ENCODE assay signal across 6 cellular contexts in the genomic region with DNA sequence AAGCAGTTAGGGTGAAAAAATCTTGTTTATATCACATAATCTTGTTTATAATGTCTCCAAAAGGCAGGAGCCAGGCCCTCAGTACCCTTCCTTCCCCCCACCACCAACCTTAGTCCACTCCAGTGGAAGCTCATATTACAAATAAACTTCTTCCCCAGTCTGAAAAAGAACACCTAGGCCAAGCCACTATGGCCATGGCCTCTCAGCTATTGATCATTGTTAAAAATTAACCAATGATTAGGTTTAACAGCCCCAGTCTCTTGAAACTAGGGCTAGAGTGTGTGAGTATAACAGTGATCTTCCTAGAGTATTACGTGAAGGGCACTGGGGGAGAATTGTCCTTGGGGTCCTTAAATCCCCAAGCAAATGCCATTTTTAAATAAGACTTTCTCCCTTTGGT.
"Had no signal": no experiment of that assay in that cellular context is flagged by ENCODE, and none has a peak within 500 bp of the region (broad histone marks: within the 10 kb centered on the region; RNA-seq: fewer than 3 reads in every experiment).

No MANE protein-coding gene starts in this region.

- H3K4me3 Mint-ChIP-seq: IgD-negative memory B cell had no signal

- ATAC-seq: K562 had no signal

- DNase-seq: IMR-90, KBM-7 had no signal

- FAIRE-seq: HTR-8/SVneo, K562 had no signal

- H3K36me3 Mint-ChIP-seq: IgD-negative memory B cell had no signal

- H3K4me1 Mint-ChIP-seq: IgD-negative memory B cell had no signal

- H3K27ac ChIP-seq: HL-60 had no signal

- H3K4me3 ChIP-seq: K562 had no signal

- H3K27me3 Mint-ChIP-seq: IgD-negative memory B cell had no signal

- H3K27ac Mint-ChIP-seq: IgD-negative memory B cell had no signal
